12 cellular contexts compared by ENCODE assay signal in the genomic region with DNA sequence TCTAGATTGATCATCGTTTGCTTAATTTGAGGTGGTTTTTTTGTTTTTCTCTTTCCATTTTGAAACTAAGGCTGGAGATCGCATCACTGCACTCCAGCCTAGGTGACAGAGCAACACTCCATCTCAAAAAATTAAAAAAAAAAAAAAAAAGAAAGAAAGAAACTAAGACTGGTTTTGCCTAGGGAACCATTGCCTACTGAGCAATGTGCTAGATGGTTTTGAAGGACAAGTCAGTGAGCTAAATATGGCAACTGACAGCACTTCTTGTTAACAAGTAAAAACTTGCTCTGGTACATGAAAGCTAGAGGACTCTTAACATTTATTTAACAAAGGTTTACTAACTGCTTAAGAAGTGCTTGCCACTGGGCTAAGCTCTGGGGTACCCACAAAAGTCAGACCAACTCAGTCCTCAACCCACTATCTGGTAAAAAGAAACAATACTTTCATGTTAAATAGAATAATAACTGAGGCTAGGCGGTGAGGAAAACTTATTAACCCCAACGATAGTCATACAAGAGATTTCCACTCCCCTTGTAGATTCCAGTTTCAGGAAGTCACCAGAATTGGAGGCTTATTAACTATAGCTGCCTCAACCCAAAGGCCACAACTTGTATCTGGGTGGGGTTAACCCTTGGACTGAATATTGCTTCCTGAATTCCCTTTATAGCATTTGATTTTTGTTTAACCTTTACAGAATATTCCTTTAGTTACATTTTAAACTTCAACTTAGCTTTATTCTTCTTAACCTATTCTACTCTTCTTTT.
A peak's percentile ranks its signal among the peaks of the same experiment; 100 is the strongest.
DNase-seq lines count a peak whose midpoint lies in the region; ATAC-seq, FAIRE-seq and TF ChIP-seq lines count a peak whose summit lies in the region.
"Had no signal": no experiment of that assay in that cellular context is flagged by ENCODE, and none has a peak within 500 bp of the region (broad histone marks: within the 10 kb centered on the region; RNA-seq: fewer than 3 reads in every experiment).

No MANE protein-coding gene starts in this region.

- H3K36me3 ChIP-seq in mammary epithelial cell (ENCODE audit: insufficient read depth, low read length), result no peaks in the 10 kb centered on the region
- H3K36me3 ChIP-seq in mucosa of rectum (ENCODE audit: control insufficient read depth in 2 of 2, insufficient read depth in 2 of 2, low read length in 2 of 2), result peaks cover 5 to 10% of the 10 kb centered on the region in 2 donors
- no peaks in the 10 kb centered on the region for H3K36me3 ChIP-seq in vagina
- no peaks in the 10 kb centered on the region for H3K36me3 ChIP-seq in GM23248 (ENCODE audit: low read depth)
- H3K36me3 ChIP-seq in SJCRH30, result no peaks in the 10 kb centered on the region
- H3K36me3 ChIP-seq: uterus had no signal

- intact Hi-C loops in mammary epithelial cell (cut with micrococcal nuclease), result no loop called here
- intact Hi-C loops in activated CD4-positive, alpha-beta memory T cell treated with anti-CD3 and anti-CD28 coated beads for 36 hours (cut with micrococcal nuclease), result no loop called here
- intact Hi-C loops in vagina (cut with DNase I), result no loop called here

- TSS peak; percentile 25 for BruUV-seq in mammary epithelial cell (replicated peaks; lab: Mats Ljungman, UMichigan)

- H3K9me3 ChIP-seq in mammary epithelial cell (replicated peaks; ENCODE audit: insufficient read depth, low read length) (no peaks in the 10 kb centered on the region), mucosa of rectum (ENCODE audit: control insufficient read depth in 2 of 2, low read length in 2 of 2) (no peaks in the 10 kb centered on the region), vagina (no peaks in the 10 kb centered on the region), GM23248 (ENCODE audit: low read depth) (no peaks in the 10 kb centered on the region), SJCRH30 (replicated peaks) (no peaks in the 10 kb centered on the region; the same call in 1 of the 2 replicates)
- H3K9me3 ChIP-seq: uterus had no signal

- H2AFZ ChIP-seq in mammary epithelial cell (ENCODE audit: low read depth, low read length), result no peak overlapping the region
- H2AFZ ChIP-seq in GM23248, result no peak overlapping the region

- peaks cover 37% of the 10 kb centered on the region for H3K4me1 Mint-ChIP-seq in activated CD4-positive, alpha-beta memory T cell treated with anti-CD3 and anti-CD28 coated beads for 36 hours (ENCODE audit: low read depth)

- H3K9ac ChIP-seq in mammary epithelial cell (ENCODE audit: insufficient read depth, low read length) (peak overlapping the region; percentile 28), mucosa of rectum (ENCODE audit: low read depth in 1 of 2, low read length in 2 of 2) (peak overlapping the region; percentile 28 to 55), GM23248 (no peak overlapping the region)

- H3K9me3 Mint-ChIP-seq in activated CD4-positive, alpha-beta memory T cell treated with anti-CD3 and anti-CD28 coated beads for 36 hours, result peaks cover 8% of the 10 kb centered on the region

- no peaks in the 10 kb centered on the region for H3K27me3 Mint-ChIP-seq in activated CD4-positive, alpha-beta memory T cell treated with anti-CD3 and anti-CD28 coated beads for 36 hours
- H3K27me3 Mint-ChIP-seq: naive thymus-derived CD8-positive, alpha-beta T cell had no signal

- TF ChIP-seq CTCF in mammary epithelial cell (conservative IDR thresholded peaks at IDR 0.05 in 1 of 2, IDR thresholded peaks at IDR 0.05 in 1 of 2; ENCODE audit: extremely low read depth in 1 of 2, insufficient read depth in 1 of 2, low read depth in 1 of 2, low read length in 2 of 2) (no peak), vagina (IDR thresholded peaks at IDR 0.05) (no peak)

- dilution Hi-C loops in mammary epithelial cell (cut with HindIII; ENCODE audit: low sequenced_read_pairs), result no loop called here

- no peak for DNase-seq in GM12891 (ENCODE audit: insufficient read length, low spot score)
- DNase-seq in mammary epithelial cell, result peak; percentile 68
- no peak for DNase-seq in activated CD4-positive, alpha-beta memory T cell treated with anti-CD3 and anti-CD28 coated beads for 36 hours
- DNase-seq in vagina (ENCODE audit: extremely low spot score in 2 of 2), result no peak
- no peak for DNase-seq in GM23248
- DNase-seq in SJCRH30, result no peak
- DNase-seq: AML-193; naive thymus-derived CD8-positive, alpha-beta T cell; SHP77; uterus had no signal

- H3K27ac ChIP-seq in mammary epithelial cell (ENCODE audit: insufficient read depth, low read depth, low read length), result peak overlapping the region; percentile 40
- H3K27ac ChIP-seq in mucosa of rectum (ENCODE audit: low read depth in 2 of 2, low read length in 2 of 2), result peak overlapping the region; percentile 87 to 88
- H3K27ac ChIP-seq in vagina, result no peak overlapping the region
- no peak overlapping the region for H3K27ac ChIP-seq in GM23248
- H3K27ac ChIP-seq in SJCRH30, result no peak overlapping the region
- H3K27ac ChIP-seq: uterus had no signal

- POLR2A ChIA-PET in activated CD4-positive, alpha-beta memory T cell treated with anti-CD3 and anti-CD28 coated beads for 36 hours (lab: Charles Lee), result no interaction called here

- peaks cover 2% of the 10 kb centered on the region for H4K20me1 ChIP-seq in mammary epithelial cell (ENCODE audit: insufficient read depth, low read length)
- H4K20me1 ChIP-seq in GM23248 (ENCODE audit: insufficient read depth), result no peaks in the 10 kb centered on the region

- H3K79me2 ChIP-seq in mammary epithelial cell (ENCODE audit: insufficient read depth, low read length) (peaks cover 66% of the 10 kb centered on the region), GM23248 (ENCODE audit: insufficient read depth) (peaks cover 79% of the 10 kb centered on the region)

- H3K4me2 ChIP-seq in mammary epithelial cell (ENCODE audit: insufficient read depth, low read depth, low read length) (peak overlapping the region; percentile 67), GM23248 (ENCODE audit: unreplicated experiment) (no peak overlapping the region)

- WGBS in mammary epithelial cell (ENCODE audit: low coverage, missing lambda C conversion rate), result 86% methylated on average over 4 of the region's 4 CpGs
- 79 to 80% methylated on average over 4 of the region's 4 CpGs for WGBS in GM23248 (ENCODE audit: low coverage in 1 of 2, low lambda C conversion rate in 2 of 2, missing lambda C conversion rate in 2 of 2), 2 experiments

- H3K4me3 Mint-ChIP-seq in activated CD4-positive, alpha-beta memory T cell treated with anti-CD3 and anti-CD28 coated beads for 36 hours, result no peak overlapping the region
- H3K4me3 Mint-ChIP-seq: naive thymus-derived CD8-positive, alpha-beta T cell had no signal

- no peaks in the 10 kb centered on the region for H3K9me2 ChIP-seq in GM23248 (ENCODE audit: insufficient read depth)

- H3K4me3 ChIP-seq in mammary epithelial cell (replicated peaks in 1 of 3; ENCODE audit: insufficient read depth in 1 of 3, low read depth in 2 of 3, low read length in 3 of 3), result no peak overlapping the region
- peak overlapping the region; percentile 42 to 60 for H3K4me3 ChIP-seq in mucosa of rectum (ENCODE audit: low read length in 2 of 2)
- no peak overlapping the region for H3K4me3 ChIP-seq in vagina
- no peak overlapping the region for H3K4me3 ChIP-seq in GM23248
- no peak overlapping the region for H3K4me3 ChIP-seq in SJCRH30
- H3K4me3 ChIP-seq: uterus had no signal

- H3K27ac Mint-ChIP-seq in activated CD4-positive, alpha-beta memory T cell treated with anti-CD3 and anti-CD28 coated beads for 36 hours, result no peak overlapping the region

- in situ Hi-C loops in mammary epithelial cell (cut with MboI; ENCODE audit: low sequenced_read_pairs in 2 of 2) (no loop called here), GM23248 (cut with MboI) (no loop called here)

- peaks cover 7% of the 10 kb centered on the region for H3K36me3 Mint-ChIP-seq in activated CD4-positive, alpha-beta memory T cell treated with anti-CD3 and anti-CD28 coated beads for 36 hours

- H3K4me1 ChIP-seq in mammary epithelial cell (ENCODE audit: insufficient read depth, low read length), result peaks cover 40% of the 10 kb centered on the region
- H3K4me1 ChIP-seq in mucosa of rectum (ENCODE audit: control insufficient read depth in 2 of 2, insufficient read depth in 2 of 2, low read length in 2 of 2), result peaks cover 15 to 48% of the 10 kb centered on the region in 2 donors
- H3K4me1 ChIP-seq in vagina, result peaks cover 18% of the 10 kb centered on the region
- H3K4me1 ChIP-seq in GM23248 (ENCODE audit: insufficient read depth), result peaks cover 10% of the 10 kb centered on the region
- H3K4me1 ChIP-seq in SJCRH30, result no peaks in the 10 kb centered on the region
- H3K4me1 ChIP-seq: uterus had no signal

- CTCF ChIA-PET in mammary epithelial cell (lab: Charles Lee; ENCODE audit: low non-redundant PET), result no interaction called here
- CTCF ChIA-PET in activated CD4-positive, alpha-beta memory T cell treated with anti-CD3 and anti-CD28 coated beads for 36 hours (lab: Charles Lee), result interaction anchor here (2.9 kb wide), 1 partner anchor 90 kb away, joined by 8 read pairs; no protein-coding TSS in a partner anchor

- no peak for TF ChIP-seq POLR2A in GM12891 (IDR thresholded peaks at IDR 0.05; ENCODE audit: low read depth, low read length)
- TF ChIP-seq POLR2A in vagina (IDR thresholded peaks at IDR 0.05), result no peak

- H3K27me3 ChIP-seq in mammary epithelial cell (ENCODE audit: insufficient read depth, low read length) (no peaks in the 10 kb centered on the region), mucosa of rectum (ENCODE audit: control insufficient read depth in 2 of 2, insufficient read depth in 2 of 2, low read length in 2 of 2) (no peaks in the 10 kb centered on the region), vagina (no peaks in the 10 kb centered on the region), GM23248 (replicated peaks; ENCODE audit: insufficient read depth) (no peaks in the 10 kb centered on the region), SJCRH30 (no peaks in the 10 kb centered on the region)
- H3K27me3 ChIP-seq: uterus had no signal

- ATAC-seq in HG02870 (IDR thresholded peaks at IDR 0.05; ENCODE audit: unreplicated experiment), result peak; percentile 73
- ATAC-seq: naive thymus-derived CD8-positive, alpha-beta T cell had no signal

- peak; percentile 28 for FAIRE-seq in GM12891 (lab: Jason Lieb, UNC)

- H3F3A ChIP-seq in GM23248 (ENCODE audit: insufficient read depth), result no peaks in the 10 kb centered on the region

TF ChIP-seq in GM12891, 5 proteins besides CTCF, POLR2A, EP300 and RAD21:
- TF ChIP-seq POLR2AphosphoS5 (IDR thresholded peaks at IDR 0.05; ENCODE audit: low read depth, low read length) (no peak), PAX5 (IDR thresholded peaks at IDR 0.05; ENCODE audit: insufficient read depth, low read length, severe bottlenecking) (no peak), TAF1 (IDR thresholded peaks at IDR 0.05; ENCODE audit: low read depth, low read length) (no peak), POU2F2 (IDR thresholded peaks at IDR 0.05; ENCODE audit: low read depth, low read length) (no peak), SPI1 (IDR thresholded peaks at IDR 0.05; ENCODE audit: low read depth, low read length) (no peak)

Comparison
In these comparisons a context has a peak if more than half of its experiments do, and no peak if none do; other contexts are left out.
1. H3K27ac ChIP-seq: peak in mammary epithelial cell (single experiment) and mucosa of rectum (2 of 2); none in vagina (single experiment), GM23248 (single experiment) and SJCRH30 (single experiment).
2. H3K4me3 ChIP-seq: peak in mucosa of rectum (2 of 2); none in mammary epithelial cell (0 of 3), vagina (0 of 2), GM23248 (single experiment) and SJCRH30 (single experiment).